Comparison of ENCODE assay signal across 8 cellular contexts in the genomic region with DNA sequence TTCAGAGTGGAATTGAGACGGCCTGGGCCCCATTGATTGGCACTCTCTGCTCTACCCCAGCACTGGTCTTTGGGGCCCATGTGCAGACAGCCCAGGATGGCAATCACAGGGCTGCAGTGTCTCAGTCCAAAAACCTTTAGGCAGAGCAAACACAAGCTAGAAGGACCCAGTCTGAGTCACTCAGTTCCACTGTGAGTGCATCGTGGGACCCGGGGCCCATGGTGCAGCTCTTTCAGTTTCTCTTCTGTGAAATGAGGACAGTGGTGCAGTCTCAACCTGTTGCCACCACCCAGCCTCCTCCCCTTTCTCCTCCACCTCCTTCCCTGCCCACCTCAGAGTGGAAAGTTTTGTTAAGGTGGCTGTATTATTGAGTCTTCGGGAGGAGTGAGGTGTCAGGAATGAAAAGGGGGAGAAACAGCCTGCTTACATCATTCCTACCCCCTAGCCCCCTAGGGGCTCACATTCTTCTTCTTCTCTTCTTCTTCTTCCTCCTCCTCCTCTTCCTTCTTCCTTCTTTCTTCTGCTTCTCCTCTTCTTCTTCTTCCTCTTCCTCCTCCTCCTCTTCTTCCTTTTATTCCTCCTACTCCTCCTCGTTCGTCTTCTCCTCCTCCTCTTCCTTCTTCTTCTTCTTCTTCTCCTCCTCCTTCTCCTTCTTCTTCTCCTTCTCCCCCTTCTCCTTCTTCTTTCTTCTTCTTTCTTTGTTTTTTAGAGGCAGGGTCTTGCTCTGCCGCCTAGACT. TPM values are rescaled to one million over a fixed set of nuclear protein-coding genes. Genes with fewer than 3 reads are reported as not detected.
DNase-seq lines count a peak whose midpoint lies in the region; ATAC-seq and TF ChIP-seq lines count a peak whose summit lies in the region.

No MANE protein-coding gene starts in this region.

- TF ChIP-seq POLR2A in GM18505 (IDR thresholded peaks at IDR 0.05; ENCODE audit: borderline replicate concordance, extremely low read depth, insufficient read depth, insufficient read length) = no peak
- TF ChIP-seq POLR2A in testis (IDR thresholded peaks at IDR 0.05) = no peak

- peaks cover 44 to 52% of the 10 kb centered on the region in 2 donors for H3K4me1 ChIP-seq in naive thymus-derived CD4-positive, alpha-beta T cell (ENCODE audit: control insufficient read depth in 2 of 2, insufficient read depth in 2 of 2, low read length in 2 of 2)
- H3K4me1 ChIP-seq in right cardiac atrium (ENCODE audit: control insufficient read depth, insufficient read depth, low read length) = no peaks in the 10 kb centered on the region
- H3K4me1 ChIP-seq in testis = no peaks in the 10 kb centered on the region

- peak overlapping the region; percentile 26 for H3K4me3 ChIP-seq in naive thymus-derived CD4-positive, alpha-beta T cell (ENCODE audit: low read length)
- no peak overlapping the region for H3K4me3 ChIP-seq in right cardiac atrium (ENCODE audit: low read length)
- no peak overlapping the region for H3K4me3 ChIP-seq in testis

- peak overlapping the region; percentile 66 to 85 (median 77) for H3K4me3 Mint-ChIP-seq in naive thymus-derived CD4-positive, alpha-beta T cell

- intact Hi-C loops in naive thymus-derived CD4-positive, alpha-beta T cell (cut with micrococcal nuclease) = loop anchor here (1.0 to 10.0 kb wide), 3 partner anchors 20 to 198 kb away; a partner anchor contains a TSS
- intact Hi-C loops in right cardiac atrium (cut with DNase I) (no loop called here), testis (cut with DNase I; ENCODE audit: low total_unique reads) (no loop called here)

- ATAC-seq in GM18505 (IDR thresholded peaks at IDR 0.05; ENCODE audit: unreplicated experiment) (peak; percentile 87), HG02840 (IDR thresholded peaks at IDR 0.05; ENCODE audit: low FRiP score, unreplicated experiment) (peak; percentile 89), right cardiac atrium (no peak)
- ATAC-seq in naive thymus-derived CD4-positive, alpha-beta T cell = peak; percentile 86

- peaks cover 0 to 5% (median 0%) of the 10 kb centered on the region in 11 donors for H3K9me3 Mint-ChIP-seq in naive thymus-derived CD4-positive, alpha-beta T cell

- peak; percentile 72 for DNase-seq in activated CD4-positive, alpha-beta T cell treated with anti-CD3 and anti-CD28 coated beads for 1 hour
- peak in 8 of 9 donors; percentile 22 to 73 (median 44) for DNase-seq in naive thymus-derived CD4-positive, alpha-beta T cell
- no peak for DNase-seq in NCI-H1694 (lab: John Stamatoyannopoulos, UW)
- no peak for DNase-seq in right cardiac atrium
- DNase-seq in C1 segment of cervical spinal cord (lab: John Stamatoyannopoulos, UW) = no peak
- DNase-seq in testis = no peak

- peak overlapping the region; percentile 87 to 98 (median 92) for H3K27ac Mint-ChIP-seq in naive thymus-derived CD4-positive, alpha-beta T cell

- no peaks in the 10 kb centered on the region for H3K9me3 ChIP-seq in naive thymus-derived CD4-positive, alpha-beta T cell (ENCODE audit: control insufficient read depth in 2 of 3, low read length in 3 of 3)
- H3K9me3 ChIP-seq in right cardiac atrium (ENCODE audit: control insufficient read depth, low read length) = no peaks in the 10 kb centered on the region
- no peaks in the 10 kb centered on the region for H3K9me3 ChIP-seq in testis

- H3K27me3 Mint-ChIP-seq in naive thymus-derived CD4-positive, alpha-beta T cell = no peaks in the 10 kb centered on the region

- peaks cover 0 to 8% (median 0%) of the 10 kb centered on the region in 5 donors for H3K36me3 Mint-ChIP-seq in naive thymus-derived CD4-positive, alpha-beta T cell

- CTCF ChIA-PET in naive thymus-derived CD4-positive, alpha-beta T cell (lab: Charles Lee) = no interaction called here

- WGBS in right cardiac atrium = 75% methylated on average over 7 of the region's 7 CpGs
- 68 to 72% methylated on average over 6 to 7 of the region's 7 CpGs for WGBS in testis, 2 donors

- TF ChIP-seq CTCF in testis (IDR thresholded peaks at IDR 0.05) = no peak

- H3K27ac ChIP-seq in naive thymus-derived CD4-positive, alpha-beta T cell (ENCODE audit: low read depth, low read length) = peak overlapping the region; percentile 63
- no peak overlapping the region for H3K27ac ChIP-seq in right cardiac atrium (ENCODE audit: low read length)
- H3K27ac ChIP-seq in testis = no peak overlapping the region

- POLR2A ChIA-PET in naive thymus-derived CD4-positive, alpha-beta T cell (lab: Charles Lee) = interaction anchor here (0.6 to 3.5 kb wide), 4 partner anchors 28 to 55 kb away, joined by 3 to 31 read pairs (median 6); no protein-coding TSS in a partner anchor

- peaks cover 46 to 65% (median 58%) of the 10 kb centered on the region in 7 donors for H3K4me1 Mint-ChIP-seq in naive thymus-derived CD4-positive, alpha-beta T cell

- H3K36me3 ChIP-seq in naive thymus-derived CD4-positive, alpha-beta T cell (ENCODE audit: control insufficient read depth in 2 of 3, insufficient read depth in 3 of 3, low read length in 3 of 3) = no peaks in the 10 kb centered on the region
- H3K36me3 ChIP-seq in testis (ENCODE audit: low read depth, missing control alignments) = no peaks in the 10 kb centered on the region

- H3K27me3 ChIP-seq in naive thymus-derived CD4-positive, alpha-beta T cell (ENCODE audit: control insufficient read depth in 2 of 2, insufficient read depth in 2 of 2, low read length in 2 of 2) = no peaks in the 10 kb centered on the region
- H3K27me3 ChIP-seq in right cardiac atrium (ENCODE audit: control insufficient read depth, insufficient read depth) = no peaks in the 10 kb centered on the region
- H3K27me3 ChIP-seq in testis = no peaks in the 10 kb centered on the region

RNA-seq across cellular contexts. Expression of a gene that starts 19.5 kb away (rescaled TPM):
- total RNA-seq in naive thymus-derived CD4-positive, alpha-beta T cell = 100 to 1,000 TPM; 112 to 136 (median 118) TPM
- polyA plus RNA-seq in naive thymus-derived CD4-positive, alpha-beta T cell = 10 to 100 TPM; 13.3 to 44.5 TPM
- total RNA-seq in right cardiac atrium (under 1 TPM; 0.22 to 0.96 (median 0.58) TPM), testis (1 to 10 TPM; 2.9 to 3.9 TPM)
- polyA plus RNA-seq in right cardiac atrium (0.16 TPM), testis (ENCODE audit: insufficient read depth, low read depth, low replicate concordance) (3.2 TPM)

Comparison
In these comparisons a context has a peak if more than half of its experiments do, and no peak if none do; other contexts are left out.
1. ATAC-seq: peak in GM18505 (single experiment), HG02840 (single experiment) and naive thymus-derived CD4-positive, alpha-beta T cell (single experiment); none in right cardiac atrium (0 of 2).
2. DNase-seq: peak in activated CD4-positive, alpha-beta T cell treated with anti-CD3 and anti-CD28 coated beads for 1 hour (single experiment) and naive thymus-derived CD4-positive, alpha-beta T cell (8 of 9); none in NCI-H1694 (single experiment), right cardiac atrium (0 of 3), C1 segment of cervical spinal cord (0 of 14) and testis (single experiment).
3. RNA of a gene that starts 19.5 kb away (total RNA-seq): 112 to 136 TPM in naive thymus-derived CD4-positive, alpha-beta T cell; 2.9 to 3.9 TPM in testis and 0.22 to 0.96 TPM in right cardiac atrium; every median in the first group is over 10 times any median in the second.
4. intact Hi-C loops: an anchor here in naive thymus-derived CD4-positive, alpha-beta T cell (1.0 to 10.0 kb wide); none called in right cardiac atrium and testis.